In the genomic region with DNA sequence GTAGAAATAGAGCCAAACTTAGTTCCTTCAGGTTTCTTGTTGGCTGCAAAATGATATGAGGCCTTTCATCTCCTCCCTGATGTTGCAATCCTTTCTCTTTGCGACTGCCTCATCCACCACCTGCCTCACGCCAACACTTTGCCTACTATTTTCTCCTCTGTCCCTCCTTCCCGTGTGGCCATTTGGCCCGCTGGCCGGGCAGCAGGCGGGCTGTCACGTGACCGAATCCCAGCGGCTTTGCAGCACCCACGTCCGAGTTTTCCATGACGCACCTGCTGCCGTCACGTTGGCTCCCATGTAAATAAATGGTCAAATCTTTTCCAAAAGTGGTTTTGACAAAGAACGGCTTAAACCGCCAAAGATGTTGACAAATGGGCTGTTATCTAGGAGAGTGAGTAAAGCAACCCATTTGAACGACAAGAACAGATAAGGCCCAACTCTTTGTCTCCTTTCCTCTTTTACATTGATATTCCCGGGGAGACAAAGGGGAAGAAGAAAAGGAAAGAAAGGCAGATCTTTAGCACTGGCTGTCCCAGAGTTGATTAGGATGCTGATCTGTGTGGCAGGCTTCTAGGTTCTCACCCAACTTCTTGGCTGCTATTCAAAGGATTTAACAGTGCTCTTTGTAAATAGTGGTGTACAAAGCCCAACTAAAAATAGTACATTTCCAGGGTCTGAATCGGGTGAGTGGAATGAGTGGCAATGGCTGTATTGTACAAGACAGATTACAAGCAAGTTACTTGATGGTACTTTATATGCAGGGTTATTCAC, we compare ENCODE assay signal across 10 cellular contexts.
A peak's percentile ranks its signal among the peaks of the same experiment; 100 is the strongest.
DNase-seq lines count a peak whose midpoint lies in the region; ATAC-seq and TF ChIP-seq lines count a peak whose summit lies in the region.
"Had no signal": no experiment of that assay in that cellular context is flagged by ENCODE, and none has a peak within 500 bp of the region (broad histone marks: within the 10 kb centered on the region; RNA-seq: fewer than 3 reads in every experiment).

No MANE protein-coding gene starts in this region.

- peaks cover 55% of the 10 kb centered on the region for H3K4me1 Mint-ChIP-seq in WTC11

- ATAC-seq in WTC11 = no peak
- ATAC-seq in HG02938 (IDR thresholded peaks at IDR 0.05; ENCODE audit: unreplicated experiment) = no peak
- no peak for ATAC-seq in HG03571 (IDR thresholded peaks at IDR 0.05; ENCODE audit: unreplicated experiment)
- no peak for ATAC-seq in GM21529 (IDR thresholded peaks at IDR 0.05; ENCODE audit: unreplicated experiment)
- ATAC-seq in HG03196 (IDR thresholded peaks at IDR 0.05; ENCODE audit: unreplicated experiment) = no peak

- H3K4me3 Mint-ChIP-seq in WTC11 = no peak overlapping the region
- H3K4me3 Mint-ChIP-seq: mesothelial cell of epicardium had no signal

- peak overlapping the region; percentile 62 for H3K27ac ChIP-seq in stomach smooth muscle (ENCODE audit: low read length)
- H3K27ac ChIP-seq: adrenal gland had no signal

- no peaks in the 10 kb centered on the region for H3K9me3 Mint-ChIP-seq in WTC11
- H3K9me3 Mint-ChIP-seq: mesothelial cell of epicardium had no signal

- CTCF ChIA-PET in WTC11 (lab: Charles Lee) = interaction anchor here (1.5 kb wide), 1 partner anchor 159 kb away, joined by 3 read pairs; no protein-coding TSS in a partner anchor

- no peaks in the 10 kb centered on the region for H3K27me3 ChIP-seq in stomach smooth muscle (ENCODE audit: control insufficient read depth in 1 of 2, insufficient read depth in 2 of 2, low read length in 2 of 2)
- H3K27me3 ChIP-seq: adrenal gland had no signal

- peak; percentile 66 for DNase-seq in NCI-H1092 (lab: John Stamatoyannopoulos, UW)
- no peak for DNase-seq in WTC11 (ENCODE audit: low spot score)
- DNase-seq in inferior parietal cortex (ENCODE audit: extremely low spot score) = peak; percentile 75

- H3K27me3 Mint-ChIP-seq in WTC11 (ENCODE audit: low read depth) = no peaks in the 10 kb centered on the region

- 0 out of 2 replicates have a peak, but pooled peaks cover 3% of the 10 kb centered on the region for H3K36me3 Mint-ChIP-seq in WTC11
- H3K36me3 Mint-ChIP-seq: mesothelial cell of epicardium had no signal

- H3K27ac Mint-ChIP-seq in WTC11 = peak overlapping the region; percentile 96
- H3K27ac Mint-ChIP-seq: mesothelial cell of epicardium had no signal

- H3K36me3 ChIP-seq in stomach smooth muscle (ENCODE audit: control insufficient read depth in 2 of 2, insufficient read depth in 2 of 2, low read length in 2 of 2) = no peaks in the 10 kb centered on the region
- H3K36me3 ChIP-seq: adrenal gland had no signal

- peak overlapping the region in 1 of 2 donors; percentile 1 for H3K9ac ChIP-seq in stomach smooth muscle (ENCODE audit: low read length in 2 of 2)

- no peaks in the 10 kb centered on the region for H3K9me3 ChIP-seq in stomach smooth muscle (ENCODE audit: control insufficient read depth in 2 of 2, low read length in 2 of 2)
- H3K9me3 ChIP-seq: adrenal gland had no signal

- POLR2A ChIA-PET in WTC11 (lab: Charles Lee) = no interaction called here

- TF ChIP-seq CTCF in WTC11 (IDR thresholded peaks at IDR 0.05) = no peak

- peaks cover 11% of the 10 kb centered on the region for H3K4me1 ChIP-seq in stomach smooth muscle (ENCODE audit: control insufficient read depth, insufficient read depth, low read length)

- H3K4me3 ChIP-seq in stomach smooth muscle (ENCODE audit: low read length in 2 of 2) = no peak overlapping the region
- H3K4me3 ChIP-seq: adrenal gland had no signal

TF ChIP-seq in WTC11, 78 proteins besides CTCF, POLR2A, EP300 and RAD21:
- TF ChIP-seq, protein P1, sequence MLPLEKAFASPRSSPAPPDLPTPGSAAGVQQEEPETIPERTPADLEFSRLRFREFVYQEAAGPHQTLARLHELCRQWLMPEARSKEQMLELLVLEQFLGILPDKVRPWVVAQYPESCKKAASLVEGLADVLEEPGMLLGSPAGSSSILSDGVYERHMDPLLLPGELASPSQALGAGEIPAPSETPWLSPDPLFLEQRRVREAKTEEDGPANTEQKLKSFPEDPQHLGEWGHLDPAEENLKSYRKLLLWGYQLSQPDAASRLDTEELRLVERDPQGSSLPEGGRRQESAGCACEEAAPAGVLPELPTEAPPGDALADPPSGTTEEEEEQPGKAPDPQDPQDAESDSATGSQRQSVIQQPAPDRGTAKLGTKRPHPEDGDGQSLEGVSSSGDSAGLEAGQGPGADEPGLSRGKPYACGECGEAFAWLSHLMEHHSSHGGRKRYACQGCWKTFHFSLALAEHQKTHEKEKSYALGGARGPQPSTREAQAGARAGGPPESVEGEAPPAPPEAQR (CRISPR knock-in tag; IDR thresholded peaks at IDR 0.05) = no peak
- TF ChIP-seq, protein P2, sequence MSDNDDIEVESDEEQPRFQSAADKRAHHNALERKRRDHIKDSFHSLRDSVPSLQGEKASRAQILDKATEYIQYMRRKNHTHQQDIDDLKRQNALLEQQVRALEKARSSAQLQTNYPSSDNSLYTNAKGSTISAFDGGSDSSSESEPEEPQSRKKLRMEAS (CRISPR knock-in tag; IDR thresholded peaks at IDR 0.05) = 0 out of 2 replicates have a peak, but pooled peaks have one; percentile 18
- TF ChIP-seq, protein P3, sequence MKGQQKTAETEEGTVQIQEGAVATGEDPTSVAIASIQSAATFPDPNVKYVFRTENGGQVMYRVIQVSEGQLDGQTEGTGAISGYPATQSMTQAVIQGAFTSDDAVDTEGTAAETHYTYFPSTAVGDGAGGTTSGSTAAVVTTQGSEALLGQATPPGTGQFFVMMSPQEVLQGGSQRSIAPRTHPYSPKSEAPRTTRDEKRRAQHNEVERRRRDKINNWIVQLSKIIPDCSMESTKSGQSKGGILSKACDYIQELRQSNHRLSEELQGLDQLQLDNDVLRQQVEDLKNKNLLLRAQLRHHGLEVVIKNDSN (CRISPR knock-in tag; IDR thresholded peaks at IDR 0.05) = peak; percentile 69
- TF ChIP-seq, protein P4, sequence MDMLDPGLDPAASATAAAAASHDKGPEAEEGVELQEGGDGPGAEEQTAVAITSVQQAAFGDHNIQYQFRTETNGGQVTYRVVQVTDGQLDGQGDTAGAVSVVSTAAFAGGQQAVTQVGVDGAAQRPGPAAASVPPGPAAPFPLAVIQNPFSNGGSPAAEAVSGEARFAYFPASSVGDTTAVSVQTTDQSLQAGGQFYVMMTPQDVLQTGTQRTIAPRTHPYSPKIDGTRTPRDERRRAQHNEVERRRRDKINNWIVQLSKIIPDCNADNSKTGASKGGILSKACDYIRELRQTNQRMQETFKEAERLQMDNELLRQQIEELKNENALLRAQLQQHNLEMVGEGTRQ (CRISPR knock-in tag; IDR thresholded peaks at IDR 0.05) = peak; percentile 70
- no peak for TF ChIP-seq TEAD4 (CRISPR knock-in tag; IDR thresholded peaks at IDR 0.05)
TF ChIP-seq in WTC11: peak in this region for 3.
